9 cellular contexts compared by ENCODE assay signal in the genomic region with DNA sequence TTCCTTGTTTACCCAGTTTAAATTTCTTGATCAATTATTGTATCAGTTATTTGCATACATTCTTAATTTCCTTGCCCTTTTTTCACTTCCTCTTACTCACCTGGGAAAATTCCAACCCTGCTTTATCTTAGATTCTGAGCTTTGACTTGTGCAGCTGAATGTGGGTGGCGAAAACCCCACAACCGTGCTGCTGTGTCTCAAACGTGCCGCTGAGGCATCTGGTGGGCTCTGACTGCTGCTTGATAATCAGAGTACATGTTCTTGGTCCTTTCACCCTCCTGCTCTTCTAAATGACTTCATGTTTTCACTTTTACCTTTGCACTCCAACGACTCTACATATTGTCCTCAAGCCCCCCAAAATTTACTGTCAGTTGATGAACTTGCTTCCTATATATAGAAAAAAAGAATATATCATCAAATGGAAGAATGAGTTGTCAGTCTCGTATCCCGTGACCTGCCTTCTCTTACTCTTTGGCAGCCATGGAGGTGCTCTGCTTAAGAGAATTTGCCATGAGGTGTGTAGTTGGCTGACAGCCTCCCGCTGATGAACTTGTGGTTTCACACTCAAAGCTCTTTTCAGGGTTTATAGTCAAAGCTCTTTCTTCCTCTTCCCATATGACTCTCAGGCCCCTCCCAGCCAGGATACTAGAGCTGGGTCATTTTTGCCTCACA. TPM values are rescaled to one million over a fixed set of nuclear protein-coding genes. Genes with fewer than 3 reads are reported as not detected.
A peak's percentile ranks its signal among the peaks of the same experiment; 100 is the strongest.
DNase-seq lines count a peak whose midpoint lies in the region; ATAC-seq and TF ChIP-seq lines count a peak whose summit lies in the region.
"Had no signal": no experiment of that assay in that cellular context is flagged by ENCODE, and none has a peak within 500 bp of the region (broad histone marks: within the 10 kb centered on the region; RNA-seq: fewer than 3 reads in every experiment).

No MANE protein-coding gene starts in this region.

- H3K4me3 ChIP-seq in brain microvascular endothelial cell (ENCODE audit: low read depth, low read length): no peak overlapping the region

- H3K27ac Mint-ChIP-seq in naive B cell: no peak overlapping the region

- intact Hi-C loops in left ventricle myocardium superior (cut with micrococcal nuclease): no loop called here

- peaks cover 0 to 9% (median 6%) of the 10 kb centered on the region in 3 donors for H3K4me1 Mint-ChIP-seq in naive B cell

- no peaks in the 10 kb centered on the region for H3K27me3 Mint-ChIP-seq in naive B cell

- no peak overlapping the region for H3K27ac ChIP-seq in brain microvascular endothelial cell
- H3K27ac ChIP-seq: KMS-11 had no signal

- DNase-seq in T-helper 2 cell (peak in 3 of 5 experiments; percentile 28 to 90 (median 59)), naive B cell (peak; percentile 29), left ventricle myocardium superior (no peak), brain microvascular endothelial cell (no peak), dermis blood vessel endothelial cell (no peak), ACHN (no peak)

- H3K27me3 ChIP-seq in brain microvascular endothelial cell (replicated peaks): no peaks in the 10 kb centered on the region

- ATAC-seq in GM18870 (IDR thresholded peaks at IDR 0.05; ENCODE audit: unreplicated experiment) (peak; percentile 92), HG02852 (IDR thresholded peaks at IDR 0.05; ENCODE audit: unreplicated experiment) (peak; percentile 90), naive B cell (ENCODE audit: low read depth in 2 of 2) (peak; percentile 86 to 87), left ventricle myocardium superior (no peak)

- no peak overlapping the region for H3K4me3 Mint-ChIP-seq in naive B cell

- no peaks in the 10 kb centered on the region for H3K36me3 Mint-ChIP-seq in naive B cell

- no peak for TF ChIP-seq CTCF in brain microvascular endothelial cell (IDR thresholded peaks at IDR 0.05; ENCODE audit: low read depth, low read length, missing control alignments)

- H3K36me3 ChIP-seq in brain microvascular endothelial cell (replicated peaks): no peaks in the 10 kb centered on the region

- in situ Hi-C loops in brain microvascular endothelial cell (cut with HindIII; ENCODE audit: low pct_ligation_motif_present, low sequenced_read_pairs): no loop called here
- in situ Hi-C loops in ACHN (cut with HindIII; ENCODE audit: low pct_ligation_motif_present, low pct_unique_long_range_greater_than_20kb, low sequenced_read_pairs): no loop called here

- no peaks in the 10 kb centered on the region for H3K9me3 Mint-ChIP-seq in naive B cell

RNA-seq across cellular contexts. Expression of gene JAK2, which starts 14.0 kb away (rescaled TPM):
- 10 to 100 TPM in 4 of 6 donors, 1 to 10 TPM in 2; 4.9 to 16.3 (median 12.5) TPM for polyA plus RNA-seq in naive B cell (ENCODE audit: low read depth in 6 of 6)
- total RNA-seq in left ventricle myocardium superior: 21.5 TPM
- total RNA-seq in dermis blood vessel endothelial cell: 8.2 TPM in 2 replicates

Comparison
In these comparisons a context has a peak if more than half of its experiments do, and no peak if none do; other contexts are left out.
1. DNase-seq: peak in T-helper 2 cell (3 of 5) and naive B cell (single experiment); none in left ventricle myocardium superior (single experiment), brain microvascular endothelial cell (single experiment), dermis blood vessel endothelial cell (single experiment) and ACHN (single experiment).